ENCODE assay signal across 8 cellular contexts in the genomic region with DNA sequence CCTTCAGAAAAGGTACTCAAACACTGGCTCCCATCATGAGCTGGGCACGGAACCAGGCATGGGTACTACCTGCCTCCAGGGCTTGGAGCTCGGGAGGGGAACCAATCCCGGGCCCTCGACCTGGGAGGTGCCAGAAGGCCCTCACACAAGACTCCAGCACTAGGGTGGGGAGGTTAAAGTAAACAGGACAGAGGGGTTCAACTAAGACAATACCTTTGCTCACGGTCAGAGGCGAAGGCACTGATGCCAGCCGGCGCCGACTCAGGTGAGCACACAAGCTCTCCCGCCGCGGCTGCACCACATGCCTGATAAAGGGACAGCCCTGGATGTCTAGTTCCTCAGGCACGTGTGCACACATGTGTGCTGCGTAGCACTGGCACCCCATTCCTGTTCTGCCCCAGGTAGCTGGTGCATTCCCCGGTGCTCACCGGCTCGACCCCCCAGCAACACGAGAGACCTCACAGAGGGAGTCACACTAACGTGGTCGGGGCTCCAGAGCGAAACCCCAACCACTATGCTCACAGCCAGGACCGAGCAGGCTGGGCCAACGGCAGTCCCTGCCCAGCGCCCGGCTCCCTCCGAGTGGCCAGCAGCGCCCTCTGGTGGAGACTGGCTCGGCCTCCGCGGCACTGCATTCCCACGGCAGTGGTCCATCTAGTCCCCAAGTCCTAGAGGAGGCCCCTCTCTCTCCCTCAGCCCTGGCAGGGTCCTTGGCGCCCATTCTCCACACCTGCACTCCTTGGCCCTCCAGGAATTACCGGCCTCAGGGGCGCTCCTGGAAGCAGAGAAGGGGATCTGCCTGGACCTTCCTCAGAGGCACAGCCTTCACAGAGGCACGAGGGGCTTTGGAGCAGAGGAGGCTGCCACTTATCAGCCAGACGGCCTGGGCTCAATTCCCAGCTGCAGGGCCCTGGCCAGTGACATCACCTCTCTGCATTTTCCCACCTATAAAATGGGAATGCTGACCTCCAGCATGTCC. TPM values are rescaled to one million over a fixed set of nuclear protein-coding genes. Genes with fewer than 3 reads are reported as not detected.
DNase-seq lines count a peak whose midpoint lies in the region; ATAC-seq and TF ChIP-seq lines count a peak whose summit lies in the region.

No MANE protein-coding gene starts in this region.

- H3K79me2 ChIP-seq in Karpas-422 (ENCODE audit: low read length) = no peaks in the 10 kb centered on the region

- peaks cover 10% of the 10 kb centered on the region for H3K4me1 Mint-ChIP-seq in activated naive CD8-positive, alpha-beta T cell treated with anti-CD3 and anti-CD28 coated beads, Interleukin-2, amount 10 ng/mL, durations not matched to agents 7 days and 5 days

- TF ChIP-seq POLR2A in prostate gland (IDR thresholded peaks at IDR 0.05) = no peak

- DNase-seq in DMS53 treated with DMSO at 0.1 percent for 48 hours (lab: John Stamatoyannopoulos, UW; ENCODE audit: unreplicated experiment) (peak; percentile 49), Karpas-422 (peak; percentile 80), SW480 (ENCODE audit: low spot score) (peak; percentile 10), cardiac muscle cell (ENCODE audit: low read depth in 1 of 2, low spot score in 1 of 2) (peak; percentile 70 to 83), prostate gland (ENCODE audit: low spot score) (peak; percentile 72), upper lobe of right lung (peak; percentile 90)
- peak; percentile 82 for DNase-seq in activated naive CD8-positive, alpha-beta T cell treated with anti-CD3 and anti-CD28 coated beads, Interleukin-2, amount 10 ng/mL, durations not matched to agents 7 days and 5 days

- H3K4me1 ChIP-seq in Karpas-422 (ENCODE audit: low read length) (no peaks in the 10 kb centered on the region; the same call in 1 of the 2 replicates), cardiac muscle cell (ENCODE audit: low read depth) (no peaks in the 10 kb centered on the region), prostate gland (replicated peaks) (peaks cover 16% of the 10 kb centered on the region), upper lobe of right lung (peaks cover 37% of the 10 kb centered on the region)

- peak; percentile 71 for ATAC-seq in activated naive CD8-positive, alpha-beta T cell treated with anti-CD3 and anti-CD28 coated beads, Interleukin-2, amount 10 ng/mL, durations not matched to agents 7 days and 5 days (ENCODE audit: low read depth)
- ATAC-seq in upper lobe of right lung (peak; percentile 93), HG03025 (IDR thresholded peaks at IDR 0.05; ENCODE audit: low FRiP score, unreplicated experiment) (no peak)

- H3K27me3 ChIP-seq in Karpas-422 (ENCODE audit: low read length) (no peaks in the 10 kb centered on the region), cardiac muscle cell (no peaks in the 10 kb centered on the region), prostate gland (replicated peaks; ENCODE audit: insufficient read depth) (no peaks in the 10 kb centered on the region), upper lobe of right lung (no peaks in the 10 kb centered on the region)

- H3K9ac ChIP-seq in Karpas-422 (ENCODE audit: low read length) = no peak overlapping the region

- H3K4me2 ChIP-seq in Karpas-422 (ENCODE audit: low read depth, low read length, poor library complexity, severe bottlenecking) = no peak overlapping the region

- H3K9me2 ChIP-seq in Karpas-422 (replicated peaks; ENCODE audit: insufficient read depth, low read length) = no peaks in the 10 kb centered on the region

- H3K9me3 Mint-ChIP-seq in activated naive CD8-positive, alpha-beta T cell treated with anti-CD3 and anti-CD28 coated beads, Interleukin-2, amount 10 ng/mL, durations not matched to agents 7 days and 5 days = no peaks in the 10 kb centered on the region

- 21% methylated on average over 35 of the region's 36 CpGs for WGBS in prostate gland

- no peak overlapping the region for H3K27ac Mint-ChIP-seq in activated naive CD8-positive, alpha-beta T cell treated with anti-CD3 and anti-CD28 coated beads, Interleukin-2, amount 10 ng/mL, durations not matched to agents 7 days and 5 days

- H3K9me3 ChIP-seq in Karpas-422 (ENCODE audit: low read length) = no peaks in the 10 kb centered on the region
- H3K9me3 ChIP-seq in cardiac muscle cell (ENCODE audit: low read depth) = no peaks in the 10 kb centered on the region
- no peaks in the 10 kb centered on the region for H3K9me3 ChIP-seq in prostate gland
- no peaks in the 10 kb centered on the region for H3K9me3 ChIP-seq in upper lobe of right lung

- no peaks in the 10 kb centered on the region for H3K36me3 ChIP-seq in Karpas-422 (ENCODE audit: insufficient read depth, low read length)
- no peaks in the 10 kb centered on the region for H3K36me3 ChIP-seq in cardiac muscle cell
- no peaks in the 10 kb centered on the region for H3K36me3 ChIP-seq in prostate gland
- H3K36me3 ChIP-seq in upper lobe of right lung = no peaks in the 10 kb centered on the region

- H3K36me3 Mint-ChIP-seq in activated naive CD8-positive, alpha-beta T cell treated with anti-CD3 and anti-CD28 coated beads, Interleukin-2, amount 10 ng/mL, durations not matched to agents 7 days and 5 days = peaks cover 1% of the 10 kb centered on the region

- intact Hi-C loops in prostate gland (cut with DNase I) (loop anchor here (1.0 to 5.0 kb wide), 4 partner anchors 29 to 313 kb away; a partner anchor contains a TSS), upper lobe of right lung (cut with DNase I) (no loop called here)

- H2AFZ ChIP-seq in Karpas-422 (ENCODE audit: low read length) = no peak overlapping the region

- no peak overlapping the region for H3K27ac ChIP-seq in Karpas-422 (ENCODE audit: low read length)
- H3K27ac ChIP-seq in cardiac muscle cell = no peak overlapping the region
- H3K27ac ChIP-seq in prostate gland = peak overlapping the region in 1 of 2 donors; percentile 13
- H3K27ac ChIP-seq in upper lobe of right lung = no peak overlapping the region

- H4K20me1 ChIP-seq in Karpas-422 (ENCODE audit: insufficient read depth, low read depth, low read length) = peaks cover 76% of the 10 kb centered on the region

- POLR2A ChIA-PET in activated naive CD8-positive, alpha-beta T cell treated with anti-CD3 and anti-CD28 coated beads, Interleukin-2, amount 10 ng/mL, durations not matched to agents 7 days and 5 days (lab: Charles Lee) = no interaction called here

- TF ChIP-seq CTCF in cardiac muscle cell (IDR thresholded peaks at IDR 0.05; ENCODE audit: low read depth, low read length) (peak; percentile 92), prostate gland (IDR thresholded peaks at IDR 0.05) (peak; percentile 89 to 97 (median 96)), upper lobe of right lung (IDR thresholded peaks at IDR 0.05) (peak; percentile 94)

- H3K4me3 Mint-ChIP-seq in activated naive CD8-positive, alpha-beta T cell treated with anti-CD3 and anti-CD28 coated beads, Interleukin-2, amount 10 ng/mL, durations not matched to agents 7 days and 5 days = no peak overlapping the region

- H3K4me3 ChIP-seq in Karpas-422 (ENCODE audit: low read length) (no peak overlapping the region), cardiac muscle cell (no peak overlapping the region), prostate gland (no peak overlapping the region), upper lobe of right lung (no peak overlapping the region)

- no peaks in the 10 kb centered on the region for H3K27me3 Mint-ChIP-seq in activated naive CD8-positive, alpha-beta T cell treated with anti-CD3 and anti-CD28 coated beads, Interleukin-2, amount 10 ng/mL, durations not matched to agents 7 days and 5 days

RNA-seq across cellular contexts. Expression of a gene that starts 28.8 kb away (rescaled TPM):
- total RNA-seq in Karpas-422 (2014; rRNA removed; shearing (Covaris generic); ENCODE audit: low replicate concordance) = 8.8 and 17.2 TPM in 2 replicates
- 10 to 100 TPM; 43.2 to 47.2 TPM for total RNA-seq in activated naive CD8-positive, alpha-beta T cell treated with anti-CD3 and anti-CD28 coated beads, Interleukin-2, amount 10 ng/mL, durations not matched to agents 7 days and 5 days
- total RNA-seq in cardiac muscle cell = 31.1 and 43.8 TPM in 2 replicates
- 52.0 and 55.9 TPM in 2 replicates for polyA plus RNA-seq in cardiac muscle cell
- total RNA-seq in prostate gland = 10 to 100 TPM; 39.3 to 46.5 TPM
- total RNA-seq in upper lobe of right lung = 58.9 TPM

RNA-seq across cellular contexts. Expression of a gene that starts 56.7 kb away (rescaled TPM):
- total RNA-seq in Karpas-422 (2014; rRNA removed; shearing (Covaris generic); ENCODE audit: low replicate concordance) = not detected in 2 replicates
- 1 to 10 TPM; 3.4 to 3.7 TPM for total RNA-seq in activated naive CD8-positive, alpha-beta T cell treated with anti-CD3 and anti-CD28 coated beads, Interleukin-2, amount 10 ng/mL, durations not matched to agents 7 days and 5 days
- total RNA-seq in cardiac muscle cell (0.51 and 0.60 TPM in 2 replicates), prostate gland (10 to 100 TPM in 1 of 2 donors, 1 to 10 TPM in 1; 8.8 to 17.2 TPM), upper lobe of right lung (18.0 TPM)
- 0.55 and 0.59 TPM in 2 replicates for polyA plus RNA-seq in cardiac muscle cell

Comparison
In these comparisons a context has a peak if more than half of its experiments do, and no peak if none do; other contexts are left out.
1. DNase-seq: peak in every context shown above with its lines; median percentile 90 in upper lobe of right lung; 82 in activated naive CD8-positive, alpha-beta T cell treated with anti-CD3 and anti-CD28 coated beads, Interleukin-2, amount 10 ng/mL, durations not matched to agents 7 days and 5 days; 80 in Karpas-422; 76 in cardiac muscle cell; 72 in prostate gland; 49 in DMS53 treated with DMSO at 0.1 percent for 48 hours; 10 in SW480.